In genomic region chr4:30716158-30716557, GRCh38 we compare ENCODE assay signal across 8 cellular contexts. TPM values are rescaled to one million over a fixed set of nuclear protein-coding genes. Genes with fewer than 3 reads are reported as not detected.
DNase-seq lines count a peak whose midpoint lies in the region; ATAC-seq and TF ChIP-seq lines count a peak whose summit lies in the region.

No MANE protein-coding gene starts in this region.

- peaks cover 26% of the 10 kb centered on the region for H3K27me3 Mint-ChIP-seq in activated naive CD8-positive, alpha-beta T cell
- H3K27me3 Mint-ChIP-seq in activated naive CD8-positive, alpha-beta T cell treated with anti-CD3 and anti-CD28 coated beads for 36 hours, result peaks cover 73% of the 10 kb centered on the region
- peaks cover 29 to 32% of the 10 kb centered on the region in 2 donors for H3K27me3 Mint-ChIP-seq in natural killer cell (ENCODE audit: low read depth in 2 of 2)

- H3K4me3 Mint-ChIP-seq in activated naive CD8-positive, alpha-beta T cell, result peak overlapping the region; percentile 82
- H3K4me3 Mint-ChIP-seq in activated naive CD8-positive, alpha-beta T cell treated with anti-CD3 and anti-CD28 coated beads for 36 hours, result no peak overlapping the region
- peak overlapping the region; percentile 79 for H3K4me3 Mint-ChIP-seq in natural killer cell

- H3K27ac Mint-ChIP-seq in activated naive CD8-positive, alpha-beta T cell, result no peak overlapping the region
- H3K27ac Mint-ChIP-seq in activated naive CD8-positive, alpha-beta T cell treated with anti-CD3 and anti-CD28 coated beads for 36 hours, result no peak overlapping the region
- H3K27ac Mint-ChIP-seq in natural killer cell, result peak overlapping the region in 1 of 2 donors; percentile 29

- no peak for ATAC-seq in natural killer cell
- ATAC-seq in HG02884 (IDR thresholded peaks at IDR 0.05; ENCODE audit: unreplicated experiment), result no peak

- H3K36me3 Mint-ChIP-seq in activated naive CD8-positive, alpha-beta T cell, result no peaks in the 10 kb centered on the region
- H3K36me3 Mint-ChIP-seq in activated naive CD8-positive, alpha-beta T cell treated with anti-CD3 and anti-CD28 coated beads for 36 hours, result peaks cover 1% of the 10 kb centered on the region
- peaks cover 6% of the 10 kb centered on the region for H3K36me3 Mint-ChIP-seq in natural killer cell

- DNase-seq in activated naive CD8-positive, alpha-beta T cell treated with anti-CD3 and anti-CD28 coated beads for 36 hours, result no peak
- DNase-seq in NCI-H69 (lab: John Stamatoyannopoulos, UW) (peak; percentile 27), dedifferentiated amniotic fluid mesenchymal stem cell (ENCODE audit: extremely low spot score) (peak; percentile 47), natural killer cell (no peak), 8988T (no peak)
- no peak for DNase-seq in activated CD4-positive, alpha-beta T cell treated with anti-CD3 and anti-CD28 coated beads for 48 hours

- no peak for TF ChIP-seq CTCF in natural killer cell (IDR thresholded peaks at IDR 0.05)

- H3K4me1 Mint-ChIP-seq in activated naive CD8-positive, alpha-beta T cell (ENCODE audit: low read depth), result peaks cover 44% of the 10 kb centered on the region
- H3K4me1 Mint-ChIP-seq in activated naive CD8-positive, alpha-beta T cell treated with anti-CD3 and anti-CD28 coated beads for 36 hours, result peaks cover 27% of the 10 kb centered on the region
- peaks cover 26 to 29% of the 10 kb centered on the region in 2 donors for H3K4me1 Mint-ChIP-seq in natural killer cell

- H3K9me3 Mint-ChIP-seq in activated naive CD8-positive, alpha-beta T cell (ENCODE audit: low read depth), result no peaks in the 10 kb centered on the region
- peaks cover 2% of the 10 kb centered on the region for H3K9me3 Mint-ChIP-seq in activated naive CD8-positive, alpha-beta T cell treated with anti-CD3 and anti-CD28 coated beads for 36 hours
- H3K9me3 Mint-ChIP-seq in natural killer cell, result peaks cover 2 to 8% of the 10 kb centered on the region in 2 donors

- intact Hi-C loops in natural killer cell (cut with micrococcal nuclease), result no loop called here

RNA-seq across cellular contexts. Expression of gene PCDH7, which starts 4.0 kb away (rescaled TPM):
- not detected for total RNA-seq in activated naive CD8-positive, alpha-beta T cell treated with anti-CD3 and anti-CD28 coated beads for 36 hours
- not detected for total RNA-seq in natural killer cell

Comparison
In these comparisons a context has a peak if more than half of its experiments do, and no peak if none do; other contexts are left out.
1. DNase-seq: peak in NCI-H69 (single experiment) and dedifferentiated amniotic fluid mesenchymal stem cell (single experiment); none in activated naive CD8-positive, alpha-beta T cell treated with anti-CD3 and anti-CD28 coated beads for 36 hours (single experiment), natural killer cell (single experiment), 8988T (single experiment) and activated CD4-positive, alpha-beta T cell treated with anti-CD3 and anti-CD28 coated beads for 48 hours (single experiment).